ENCODE assay signal across 12 cellular contexts in the genomic region with DNA sequence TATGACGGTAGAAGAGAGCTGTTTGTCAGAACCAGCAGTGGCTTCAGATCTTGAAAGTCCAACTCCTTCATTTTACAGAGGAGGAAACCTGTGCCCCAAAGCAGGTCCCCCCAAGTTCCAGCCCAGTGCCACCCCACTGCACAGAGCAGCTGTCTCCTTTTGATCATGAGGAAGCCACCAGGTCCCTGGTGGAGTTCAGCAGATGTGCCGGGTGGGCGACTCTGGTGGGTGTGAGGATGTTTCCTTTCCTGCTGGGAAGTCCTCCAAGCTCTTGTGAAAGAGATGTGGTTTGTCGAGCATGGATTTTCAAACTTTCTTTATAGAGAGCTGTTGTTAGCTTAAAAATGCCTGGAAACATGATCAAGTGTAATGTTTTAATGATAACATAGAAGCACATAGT. TPM values are rescaled to one million over a fixed set of nuclear protein-coding genes. Genes with fewer than 3 reads are reported as not detected.
DNase-seq lines count a peak whose midpoint lies in the region; ATAC-seq and TF ChIP-seq lines count a peak whose summit lies in the region.
"Had no signal": no experiment of that assay in that cellular context is flagged by ENCODE, and none has a peak within 500 bp of the region (broad histone marks: within the 10 kb centered on the region; RNA-seq: fewer than 3 reads in every experiment).

No MANE protein-coding gene starts in this region.

- no peak for ATAC-seq in GM19467 (IDR thresholded peaks at IDR 0.05; ENCODE audit: unreplicated experiment)

- peaks cover 0 to 88% (median 62%) of the 10 kb centered on the region in 4 donors for H3K4me1 ChIP-seq in tibial nerve

- 40 to 57% methylated on average over 4 of the region's 4 CpGs for WGBS in tibial nerve, 2 donors

- no peak for DNase-seq in activated naive CD4-positive, alpha-beta T cell treated with anti-CD3 and anti-CD28 coated beads, Interleukin-2, amount 10 ng/mL, durations not matched to agents 7 days and 5 days
- DNase-seq in activated naive CD4-positive, alpha-beta T cell (lab: John Stamatoyannopoulos, UW) = no peak
- DNase-seq in kidney glomerular epithelial cell (lab: John Stamatoyannopoulos, UW) = peak; percentile 33
- DNase-seq in tibial nerve (ENCODE audit: low spot score in 2 of 2) = peak in 1 of 2 donors; percentile 60
- no peak for DNase-seq in GF-D8 (lab: John Stamatoyannopoulos, UW)
- no peak for DNase-seq in ureter (ENCODE audit: low spot score)
- DNase-seq: activated CD4-positive, alpha-beta T cell treated with anti-CD3 and anti-CD28 coated beads for 1 hour; AML-193; NCI-H774 had no signal

- H3K27ac ChIP-seq in tibial nerve = peak overlapping the region in 3 of 4 donors; percentile 35 to 45 (median 40)

- peak overlapping the region; percentile 75 for H3K27ac Mint-ChIP-seq in activated naive CD4-positive, alpha-beta T cell treated with anti-CD3 and anti-CD28 coated beads, Interleukin-2, amount 10 ng/mL, durations not matched to agents 7 days and 5 days
- peak overlapping the region; percentile 78 for H3K27ac Mint-ChIP-seq in activated naive CD8-positive, alpha-beta T cell

- H3K9me3 Mint-ChIP-seq in activated naive CD4-positive, alpha-beta T cell treated with anti-CD3 and anti-CD28 coated beads, Interleukin-2, amount 10 ng/mL, durations not matched to agents 7 days and 5 days = no peaks in the 10 kb centered on the region
- no peaks in the 10 kb centered on the region for H3K9me3 Mint-ChIP-seq in activated naive CD8-positive, alpha-beta T cell (ENCODE audit: low read depth)

- H3K9me3 ChIP-seq in tibial nerve = no peaks in the 10 kb centered on the region

- CTCF ChIA-PET in activated naive CD4-positive, alpha-beta T cell treated with anti-CD3 and anti-CD28 coated beads, Interleukin-2, amount 10 ng/mL, durations not matched to agents 7 days and 5 days (lab: Charles Lee) = interaction anchor here (0.7 to 1.6 kb wide), 7 partner anchors 10 to 1187 kb away, joined by 3 to 13 read pairs (median 4); no protein-coding TSS in a partner anchor

- peak in 1 of 2 donors; percentile 34 for TF ChIP-seq EP300 in tibial nerve (IDR thresholded peaks at IDR 0.05)

- no peak for TF ChIP-seq POLR2A in tibial nerve (IDR thresholded peaks at IDR 0.05)

- no peaks in the 10 kb centered on the region for H3K27me3 ChIP-seq in tibial nerve

- H3K4me3 ChIP-seq in tibial nerve = no peak overlapping the region
- H3K4me3 ChIP-seq: coronary artery had no signal

- H3K36me3 ChIP-seq in tibial nerve = no peaks in the 10 kb centered on the region

- no peaks in the 10 kb centered on the region for H3K27me3 Mint-ChIP-seq in activated naive CD4-positive, alpha-beta T cell treated with anti-CD3 and anti-CD28 coated beads, Interleukin-2, amount 10 ng/mL, durations not matched to agents 7 days and 5 days
- H3K27me3 Mint-ChIP-seq in activated naive CD8-positive, alpha-beta T cell = no peaks in the 10 kb centered on the region

- TF ChIP-seq CTCF in tibial nerve (IDR thresholded peaks at IDR 0.05) = no peak

- H3K4me3 Mint-ChIP-seq in activated naive CD4-positive, alpha-beta T cell treated with anti-CD3 and anti-CD28 coated beads, Interleukin-2, amount 10 ng/mL, durations not matched to agents 7 days and 5 days = no peak overlapping the region
- no peak overlapping the region for H3K4me3 Mint-ChIP-seq in activated naive CD8-positive, alpha-beta T cell

- peaks cover 97% of the 10 kb centered on the region for H3K4me1 Mint-ChIP-seq in activated naive CD4-positive, alpha-beta T cell treated with anti-CD3 and anti-CD28 coated beads, Interleukin-2, amount 10 ng/mL, durations not matched to agents 7 days and 5 days
- peaks cover 88% of the 10 kb centered on the region for H3K4me1 Mint-ChIP-seq in activated naive CD8-positive, alpha-beta T cell (ENCODE audit: low read depth)

- H3K36me3 Mint-ChIP-seq in activated naive CD4-positive, alpha-beta T cell treated with anti-CD3 and anti-CD28 coated beads, Interleukin-2, amount 10 ng/mL, durations not matched to agents 7 days and 5 days = peaks cover 54% of the 10 kb centered on the region
- peaks cover 6% of the 10 kb centered on the region for H3K36me3 Mint-ChIP-seq in activated naive CD8-positive, alpha-beta T cell

RNA-seq across cellular contexts. Expression of a gene that starts 52.0 kb away (rescaled TPM):
- 10 to 100 TPM; 36.3 to 68.6 (median 44.1) TPM for total RNA-seq in tibial nerve
- total RNA-seq in ureter = 124 TPM
